ENCODE assay signal across 7 cellular contexts in the genomic region with DNA sequence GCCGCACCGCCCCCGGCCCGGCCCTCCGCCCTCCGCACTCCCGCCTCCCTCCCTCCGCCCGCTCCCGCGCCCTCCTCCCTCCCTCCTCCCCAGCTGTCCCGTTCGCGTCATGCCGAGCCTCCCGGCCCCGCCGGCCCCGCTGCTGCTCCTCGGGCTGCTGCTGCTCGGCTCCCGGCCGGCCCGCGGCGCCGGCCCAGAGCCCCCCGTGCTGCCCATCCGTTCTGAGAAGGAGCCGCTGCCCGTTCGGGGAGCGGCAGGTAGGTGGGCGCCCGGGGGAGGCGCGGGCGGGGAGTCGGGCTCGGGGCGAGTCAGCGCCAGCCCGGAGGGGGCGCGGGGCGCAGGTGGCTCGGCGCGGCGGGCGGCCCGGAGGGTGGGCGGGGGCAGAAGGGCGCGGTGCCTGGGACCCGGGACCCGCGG. TPM values are rescaled to one million over a fixed set of nuclear protein-coding genes. Genes with fewer than 3 reads are reported as not detected.
DNase-seq lines count a peak whose midpoint lies in the region; ATAC-seq and TF ChIP-seq lines count a peak whose summit lies in the region.

No MANE protein-coding gene starts in this region.

- in situ Hi-C loops in GM13976 (cut with MboI; ENCODE audit: low sequenced_read_pairs, unreplicated experiment), result no loop called here

- H3K4me3 ChIP-seq in subcutaneous abdominal adipose tissue (ENCODE audit: low read depth in 1 of 5, low read length in 5 of 5), result peak overlapping the region in 4 of 5 donors; percentile 55 to 66 (median 62)

- H3K9ac ChIP-seq in subcutaneous abdominal adipose tissue (ENCODE audit: low read length in 5 of 5), result no peak overlapping the region

- no peak overlapping the region for H3K27ac ChIP-seq in subcutaneous abdominal adipose tissue (ENCODE audit: low read depth, low read length)

- H3K4me1 ChIP-seq in subcutaneous abdominal adipose tissue (ENCODE audit: control insufficient read depth in 5 of 5, insufficient read depth in 5 of 5, low read length in 5 of 5), result peaks cover 0 to 41% (median 38%) of the 10 kb centered on the region in 5 donors

- intact Hi-C loops in left colon (cut with DNase I, micrococcal nuclease), result no loop called here

- peaks cover 0 to 19% (median 7%) of the 10 kb centered on the region in 5 donors for H3K36me3 ChIP-seq in subcutaneous abdominal adipose tissue (ENCODE audit: control insufficient read depth in 5 of 5, insufficient read depth in 5 of 5, low read length in 5 of 5)

- no peaks in the 10 kb centered on the region for H3K9me3 ChIP-seq in subcutaneous abdominal adipose tissue (ENCODE audit: control insufficient read depth in 5 of 5, low read length in 5 of 5)

- DNase-seq in GM13976 (ENCODE audit: low spot score), result peak; percentile 62
- DNase-seq in NCI-H774 (lab: John Stamatoyannopoulos, UW), result peak; percentile 69
- peak; percentile 83 for DNase-seq in cerebellum (ENCODE audit: low spot score)
- peak in 1 of 2 donors; percentile 66 for DNase-seq in left colon
- no peak for DNase-seq in DMS153 treated with DMSO at 0.1 percent for 48 hours (lab: John Stamatoyannopoulos, UW; ENCODE audit: unreplicated experiment)

- ATAC-seq in left colon (peak; percentile 68), GM21381 (IDR thresholded peaks at IDR 0.05; ENCODE audit: unreplicated experiment) (no peak)

- peaks cover 0 to 21% (median 5%) of the 10 kb centered on the region in 5 donors for H3K27me3 ChIP-seq in subcutaneous abdominal adipose tissue (ENCODE audit: control insufficient read depth in 5 of 5, insufficient read depth in 4 of 5, low read length in 5 of 5)

- TF ChIP-seq CTCF in GM13976 (IDR thresholded peaks at IDR 0.05; ENCODE audit: borderline replicate concordance, control extremely low read depth, extremely low read depth, insufficient read depth, missing control alignments), result no peak

RNA-seq across cellular contexts. Expression of gene CHRD, which starts 0.4 kb away (rescaled TPM):
- total RNA-seq in cerebellum (10.3 TPM), left colon (1 to 10 TPM; 2.1 to 2.6 TPM)

RNA-seq across cellular contexts. Expression of gene THPO, which starts 2.2 kb away (rescaled TPM):
- total RNA-seq in cerebellum (0.36 TPM), left colon (not detected)

RNA-seq across cellular contexts. Expression of gene POLR2H, which starts 18.7 kb away (rescaled TPM):
- total RNA-seq in cerebellum (32.5 TPM), left colon (10 to 100 TPM; 96.7 to 96.8 TPM)

RNA-seq across cellular contexts. Expression of gene CLCN2, which starts 18.8 kb away (rescaled TPM):
- total RNA-seq in cerebellum (16.0 TPM), left colon (10 to 100 TPM; 73.2 to 89.9 TPM)

RNA-seq across cellular contexts. Expression of gene FAM131A, which starts 42.8 kb away (rescaled TPM):
- total RNA-seq in cerebellum (28.6 TPM), left colon (10 to 100 TPM; 16.2 to 20.9 TPM)
